ENCODE assay signal across 2 cellular contexts in genomic region chr20:45792513-45793118, GRCh38.
TF ChIP-seq lines count a peak whose summit lies in the region.

No MANE protein-coding gene starts in this region.

TF ChIP-seq in A549, 52 proteins besides CTCF, POLR2A, EP300 and RAD21:
- TF ChIP-seq RNF2 (IDR thresholded peaks at IDR 0.05; ENCODE audit: borderline replicate concordance, low read depth) = no peak
- TF ChIP-seq EHMT2 (IDR thresholded peaks at IDR 0.05; ENCODE audit: low read depth) = no peak
- TF ChIP-seq ZC3H11A (IDR thresholded peaks at IDR 0.05) = no peak
- no peak for TF ChIP-seq HOXB13 (CRISPR knock-in tag; IDR thresholded peaks at IDR 0.05; ENCODE audit: low read depth)
- TF ChIP-seq HES2 (IDR thresholded peaks at IDR 0.05) = no peak
- TF ChIP-seq ZNF302 (CRISPR knock-in tag; IDR thresholded peaks at IDR 0.05) = no peak
- TF ChIP-seq RARB (CRISPR knock-in tag; IDR thresholded peaks at IDR 0.05) = no peak
- TF ChIP-seq HOXB5 (CRISPR knock-in tag; IDR thresholded peaks at IDR 0.05) = no peak
- no peak for TF ChIP-seq BCL3 (IDR thresholded peaks at IDR 0.05)
- TF ChIP-seq MAZ (IDR thresholded peaks at IDR 0.05; ENCODE audit: borderline replicate concordance, low read depth, low read length) = no peak
- TF ChIP-seq CBX8 (IDR thresholded peaks at IDR 0.05) = no peak
- TF ChIP-seq PHF8 (IDR thresholded peaks at IDR 0.05; ENCODE audit: borderline replicate concordance, low read depth) = no peak
- no peak for TF ChIP-seq MAFK (IDR thresholded peaks at IDR 0.05; ENCODE audit: partially characterized antibody)
- no peak for TF ChIP-seq FOSB (CRISPR knock-in tag; IDR thresholded peaks at IDR 0.05)
- TF ChIP-seq SMC3 (IDR thresholded peaks at IDR 0.05) = no peak
- TF ChIP-seq BHLHE40 (IDR thresholded peaks at IDR 0.05; ENCODE audit: low read depth, low read length) = no peak
- TF ChIP-seq MYC (IDR thresholded peaks at IDR 0.05; ENCODE audit: borderline replicate concordance, low read length) = no peak
- TF ChIP-seq FOSL2 (IDR thresholded peaks at IDR 0.05) = no peak
- no peak for TF ChIP-seq FOSL2 (CRISPR knock-in tag; IDR thresholded peaks at IDR 0.05)
- no peak for TF ChIP-seq CHD2 (IDR thresholded peaks at IDR 0.05; ENCODE audit: low read length, partially characterized antibody)
- TF ChIP-seq SREBF2 (IDR thresholded peaks at IDR 0.05) = no peak

TF ChIP-seq in HCT116, 20 proteins besides CTCF, POLR2A, EP300 and RAD21:
- TF ChIP-seq ZFX (IDR thresholded peaks at IDR 0.05) (no peak), CEBPB (IDR thresholded peaks at IDR 0.05; ENCODE audit: low read depth) (no peak), MAX (IDR thresholded peaks at IDR 0.05) (no peak), TCF7L2 (IDR thresholded peaks at IDR 0.05; ENCODE audit: borderline replicate concordance, extremely low read depth, insufficient read depth, insufficient read length) (no peak), CBX3 (IDR thresholded peaks at IDR 0.05; ENCODE audit: low read depth) (no peak), EZH2phosphoT487 (IDR thresholded peaks at IDR 0.05; ENCODE audit: borderline replicate concordance) (no peak), EZH2 (IDR thresholded peaks at IDR 0.05) (no peak), ELF1 (IDR thresholded peaks at IDR 0.05; ENCODE audit: borderline replicate concordance, low read depth) (no peak), ATF3 (IDR thresholded peaks at IDR 0.05) (no peak), EGR1 (IDR thresholded peaks at IDR 0.05; ENCODE audit: low read depth) (no peak), YY1 (IDR thresholded peaks at IDR 0.05; ENCODE audit: extremely low read depth, insufficient replicate concordance, low read depth, low read length) (no peak), ZBTB33 (IDR thresholded peaks at IDR 0.05; ENCODE audit: extremely low read depth, insufficient replicate concordance, low read length) (no peak), POLR2AphosphoS5 (IDR thresholded peaks at IDR 0.05; ENCODE audit: low read depth, low read length) (no peak)
